Comparison of ENCODE assay signal across 25 cellular contexts in the genomic region with DNA sequence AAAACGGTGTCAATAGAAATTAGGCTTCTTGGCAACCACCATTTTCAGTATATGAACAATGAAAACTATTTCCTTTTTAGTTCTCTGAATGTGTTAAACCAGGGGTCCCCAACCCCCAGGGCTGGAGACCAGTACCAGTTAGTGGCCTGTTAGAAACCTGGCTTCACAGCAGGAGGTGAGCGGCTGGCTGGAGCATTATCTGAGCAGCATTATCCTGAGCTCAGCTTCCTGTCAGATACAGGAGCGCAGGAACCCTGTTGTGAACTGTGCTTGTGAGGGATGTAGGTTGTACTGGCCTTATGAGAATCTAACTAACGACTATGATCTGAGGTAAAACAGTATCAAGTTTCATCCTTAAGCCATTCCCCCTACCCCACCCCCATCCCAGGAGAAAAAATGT.
"Had no signal": no experiment of that assay in that cellular context is flagged by ENCODE, and none has a peak within 500 bp of the region (broad histone marks: within the 10 kb centered on the region; RNA-seq: fewer than 3 reads in every experiment).

No MANE protein-coding gene starts in this region.

- H3K27ac ChIP-seq: coronary artery, epithelial cell of prostate, heart right ventricle, left ventricle myocardium inferior, neutrophil, pancreas, upper lobe of left lung had no signal

- H3K4me1 Mint-ChIP-seq: activated CD4-positive, alpha-beta T cell treated with anti-CD3 and anti-CD28 coated beads, Interleukin-2, amount 10 ng/mL, durations not matched to agents 7 days and 5 days; activated CD8-positive, alpha-beta memory T cell treated with anti-CD3 and anti-CD28 coated beads, Interleukin-2, amount 10 ng/mL, durations not matched to agents 7 days and 5 days; activated naive CD8-positive, alpha-beta T cell treated with anti-CD3 and anti-CD28 coated beads, Interleukin-2, amount 50 U/mL, for 24 hours; immature natural killer cell; natural killer cell; T-cell had no signal

- H3K4me1 ChIP-seq: heart right ventricle, left ventricle myocardium inferior, pancreas, upper lobe of left lung had no signal

- H3K27ac Mint-ChIP-seq: activated CD4-positive, alpha-beta T cell treated with anti-CD3 and anti-CD28 coated beads, Interleukin-2, amount 10 ng/mL, durations not matched to agents 7 days and 5 days; activated CD8-positive, alpha-beta memory T cell treated with anti-CD3 and anti-CD28 coated beads, Interleukin-2, amount 10 ng/mL, durations not matched to agents 7 days and 5 days; activated CD8-positive, alpha-beta T cell treated with anti-CD3 and anti-CD28 coated beads for 36 hours; activated naive CD8-positive, alpha-beta T cell treated with anti-CD3 and anti-CD28 coated beads, Interleukin-2, amount 50 U/mL, for 24 hours; activated T-helper 1 cell treated with anti-CD3 and anti-CD28 coated beads, Interleukin-12 subunit alpha, Interleukin-12 subunit beta, Interleukin-2, Interleukin-4 antibody, amounts not matched to agents 30 ng/mL and 10 ng/mL and 1 ng/mL, durations not matched to agents 14 hours and 24 hours and 36 hours; immature natural killer cell; natural killer cell; T-cell; T-helper 2 cell treated with Interferon-gamma antibody and Interleukin-4, amounts not matched to agents 5 μg/mL and 100 μg/mL, for 36 hours had no signal

- DNase-seq: activated CD4-positive, alpha-beta T cell treated with anti-CD3 and anti-CD28 coated beads, Interleukin-2, amount 10 ng/mL, durations not matched to agents 7 days and 5 days; activated CD4-positive, CD25-positive, alpha-beta regulatory T cell; activated CD8-positive, alpha-beta memory T cell treated with anti-CD3 and anti-CD28 coated beads, Interleukin-2, amount 10 ng/mL, durations not matched to agents 7 days and 5 days; activated CD8-positive, alpha-beta T cell treated with anti-CD3 and anti-CD28 coated beads for 36 hours; activated gamma-delta T cell; activated naive CD4-positive, alpha-beta T cell treated with anti-CD3 and anti-CD28 coated beads, Interleukin-2, amount 50 U/mL, for 16 hours; activated naive CD8-positive, alpha-beta T cell treated with anti-CD3 and anti-CD28 coated beads, Interleukin-2, amount 50 U/mL, for 24 hours; cerebellar nuclear complex; heart right ventricle; immature natural killer cell; left ventricle myocardium inferior; mammary epithelial cell; midbrain; natural killer cell; right cardiac atrium; stimulated activated CD4-positive, alpha-beta T cell treated with anti-CD3 and anti-CD28 coated beads, Interleukin-4, amount 100 ng/mL, for 4 hours; stimulated activated naive CD8-positive, alpha-beta T cell treated with anti-CD3 and anti-CD28 coated beads, Interleukin-15, Interleukin-2, amounts not matched to agents 100 U/mL and 50 U/mL, for 24 hours; T-cell; upper lobe of left lung had no signal

- H3K36me3 Mint-ChIP-seq: activated CD8-positive, alpha-beta memory T cell treated with anti-CD3 and anti-CD28 coated beads, Interleukin-2, amount 10 ng/mL, durations not matched to agents 7 days and 5 days; natural killer cell; T-cell had no signal

- H3K9me3 ChIP-seq: neutrophil, pancreas, upper lobe of left lung had no signal

- H3K36me3 ChIP-seq: heart right ventricle, left ventricle myocardium inferior, neutrophil, pancreas, upper lobe of left lung had no signal

- H3K27me3 ChIP-seq: heart right ventricle, neutrophil, pancreas, upper lobe of left lung had no signal

- H3K4me3 ChIP-seq: coronary artery, heart right ventricle, left ventricle myocardium inferior, pancreas, upper lobe of left lung had no signal

- H3K27me3 Mint-ChIP-seq: activated CD4-positive, alpha-beta T cell treated with anti-CD3 and anti-CD28 coated beads, Interleukin-2, amount 10 ng/mL, durations not matched to agents 7 days and 5 days; activated CD8-positive, alpha-beta memory T cell treated with anti-CD3 and anti-CD28 coated beads, Interleukin-2, amount 10 ng/mL, durations not matched to agents 7 days and 5 days; activated CD8-positive, alpha-beta T cell treated with anti-CD3 and anti-CD28 coated beads for 36 hours; activated naive CD8-positive, alpha-beta T cell treated with anti-CD3 and anti-CD28 coated beads, Interleukin-2, amount 50 U/mL, for 24 hours; T-cell had no signal

- H3K4me3 Mint-ChIP-seq: activated CD4-positive, alpha-beta T cell treated with anti-CD3 and anti-CD28 coated beads, Interleukin-2, amount 10 ng/mL, durations not matched to agents 7 days and 5 days; activated CD8-positive, alpha-beta memory T cell treated with anti-CD3 and anti-CD28 coated beads, Interleukin-2, amount 10 ng/mL, durations not matched to agents 7 days and 5 days; activated CD8-positive, alpha-beta T cell treated with anti-CD3 and anti-CD28 coated beads for 36 hours; activated naive CD8-positive, alpha-beta T cell treated with anti-CD3 and anti-CD28 coated beads, Interleukin-2, amount 50 U/mL, for 24 hours; activated T-helper 1 cell treated with anti-CD3 and anti-CD28 coated beads, Interleukin-12 subunit alpha, Interleukin-12 subunit beta, Interleukin-2, Interleukin-4 antibody, amounts not matched to agents 30 ng/mL and 10 ng/mL and 1 ng/mL, durations not matched to agents 14 hours and 24 hours and 36 hours; immature natural killer cell; natural killer cell; T-cell; T-helper 2 cell treated with Interferon-gamma antibody and Interleukin-4, amounts not matched to agents 5 μg/mL and 100 μg/mL, for 36 hours had no signal

- ATAC-seq: activated CD8-positive, alpha-beta memory T cell treated with anti-CD3 and anti-CD28 coated beads, Interleukin-2, amount 10 ng/mL, durations not matched to agents 7 days and 5 days; activated CD8-positive, alpha-beta T cell treated with anti-CD3 and anti-CD28 coated beads for 36 hours; activated naive CD8-positive, alpha-beta T cell treated with anti-CD3 and anti-CD28 coated beads, Interleukin-2, amount 50 U/mL, for 24 hours; heart right ventricle; natural killer cell; pancreas; right cardiac atrium; stimulated activated naive CD8-positive, alpha-beta T cell treated with anti-CD3 and anti-CD28 coated beads, Interleukin-15, Interleukin-2, amounts not matched to agents 100 U/mL and 50 U/mL, for 24 hours; T-cell had no signal

- H3K9me3 Mint-ChIP-seq: activated CD4-positive, alpha-beta T cell treated with anti-CD3 and anti-CD28 coated beads, Interleukin-2, amount 10 ng/mL, durations not matched to agents 7 days and 5 days had no signal
